In genomic region chr4:60116592-60116991, GRCh38 we compare ENCODE assay signal across 6 cellular contexts.
"Had no signal": no experiment of that assay in that cellular context is flagged by ENCODE, and none has a peak within 500 bp of the region (broad histone marks: within the 10 kb centered on the region; RNA-seq: fewer than 3 reads in every experiment).

No MANE protein-coding gene starts in this region.

- H3K27ac Mint-ChIP-seq: IgD-negative memory B cell had no signal

- H3K4me3 Mint-ChIP-seq: IgD-negative memory B cell had no signal

- H3K4me1 Mint-ChIP-seq: IgD-negative memory B cell had no signal

- H3K27ac ChIP-seq: HL-60, KMS-11 had no signal

- H3K4me2 ChIP-seq: KMS-11 had no signal

- DNase-seq: KBM-7, KG1 had no signal

- H3K27me3 Mint-ChIP-seq: IgD-negative memory B cell had no signal

- FAIRE-seq: HTR-8/SVneo had no signal

- H3K9ac ChIP-seq: KMS-11 had no signal
